Comparison of ENCODE assay signal across 8 cellular contexts in genomic region chrX:18768-19454, GRCh38.
DNase-seq lines count a peak whose midpoint lies in the region; ATAC-seq, FAIRE-seq and TF ChIP-seq lines count a peak whose summit lies in the region.
"Not testable (repeated sequence)": the region's sequence is repeated elsewhere in the genome, so short reads cannot be mapped to it uniquely, and the experiment has no call there.

No MANE protein-coding gene starts in this region.

- H3K27ac ChIP-seq in PC-3 (ENCODE audit: low read length); tibial nerve: not testable (repeated sequence)

- CTCF ChIA-PET in PC-3 (lab: Charles Lee), result not testable (repeated sequence)

- H3F3A ChIP-seq in PC-3 (ENCODE audit: low read length, unreplicated experiment), result not testable (repeated sequence)

- H3K4me2 ChIP-seq in PC-3 (ENCODE audit: low read length), result not testable (repeated sequence)

- not testable (repeated sequence) for H3K9ac ChIP-seq in PC-3 (ENCODE audit: low read length)

- not testable (repeated sequence) for H3K4me1 Mint-ChIP-seq in activated T-cell treated with anti-CD3 and anti-CD28 coated beads, Interleukin-2, amount 50 U/mL, for 4 hours (ENCODE audit: low read depth); naive thymus-derived CD8-positive, alpha-beta T cell

- H3K9me3 Mint-ChIP-seq in activated T-cell treated with anti-CD3 and anti-CD28 coated beads, Interleukin-2, amount 50 U/mL, for 4 hours; naive thymus-derived CD8-positive, alpha-beta T cell: not testable (repeated sequence)

- intact Hi-C loops in PC-3 (cut with micrococcal nuclease), result not testable (repeated sequence)

- H2AFZ ChIP-seq in PC-3 (ENCODE audit: low read length), result not testable (repeated sequence)

- not testable (repeated sequence) for BruUV-seq in PC-3 (replicated peaks; lab: Mats Ljungman, UMichigan)

- H3K36me3 ChIP-seq in PC-3 (ENCODE audit: low read depth, low read length); tibial nerve: not testable (repeated sequence)

- H3K4me1 ChIP-seq in PC-3 (ENCODE audit: insufficient read depth, low read length); tibial nerve: not testable (repeated sequence)

- not testable (repeated sequence) for TF ChIP-seq CTCF in PC-3 (conservative IDR thresholded peaks at IDR 0.05; ENCODE audit: low read depth, low read length); tibial nerve (IDR thresholded peaks at IDR 0.05)

- not testable (repeated sequence) for H3K4me3 ChIP-seq in PC-3 (ENCODE audit: low read length); tibial nerve

- FAIRE-seq in endometrium (lab: Jason Lieb, UNC), result peak; percentile 94

- TF ChIP-seq EP300 in tibial nerve (IDR thresholded peaks at IDR 0.05), result not testable (repeated sequence)

- not testable (repeated sequence) for H3K4me3 Mint-ChIP-seq in activated T-cell treated with anti-CD3 and anti-CD28 coated beads, Interleukin-2, amount 50 U/mL, for 4 hours
- H3K4me3 Mint-ChIP-seq in naive thymus-derived CD8-positive, alpha-beta T cell, result peak overlapping the region in 1 of 10 donors; percentile 72

- H3K79me2 ChIP-seq in PC-3 (ENCODE audit: low read length), result not testable (repeated sequence)

- not testable (repeated sequence) for H3K27ac Mint-ChIP-seq in naive thymus-derived CD8-positive, alpha-beta T cell

- not testable (repeated sequence) for TF ChIP-seq POLR2A in tibial nerve (IDR thresholded peaks at IDR 0.05)

- 34% methylated on average over 15 of the region's 47 CpGs; no CpG with 5 or more reads in 1 of the 2 donors for WGBS in tibial nerve, 2 donors

- not testable (repeated sequence) for DNase-seq in PC-3; activated T-cell treated with anti-CD3 and anti-CD28 coated beads, Interleukin-2, amount 50 U/mL, for 4 hours
- DNase-seq in naive thymus-derived CD8-positive, alpha-beta T cell, result peak in 9 of 10 donors; percentile 33 to 80 (median 67)
- peak; percentile 23 to 62 for DNase-seq in tibial nerve (ENCODE audit: low spot score in 2 of 2)

- not testable (repeated sequence) for H3K9me2 ChIP-seq in PC-3 (replicated peaks; ENCODE audit: low read length)

- H3K9me3 ChIP-seq in PC-3 (ENCODE audit: low read length); tibial nerve: not testable (repeated sequence)

- not testable (repeated sequence) for H3K36me3 Mint-ChIP-seq in activated T-cell treated with anti-CD3 and anti-CD28 coated beads, Interleukin-2, amount 50 U/mL, for 4 hours (ENCODE audit: insufficient read depth); naive thymus-derived CD8-positive, alpha-beta T cell

- not testable (repeated sequence) for H3K27me3 Mint-ChIP-seq in activated T-cell treated with anti-CD3 and anti-CD28 coated beads, Interleukin-2, amount 50 U/mL, for 4 hours (ENCODE audit: low read depth); naive thymus-derived CD8-positive, alpha-beta T cell

- not testable (repeated sequence) for H3K27me3 ChIP-seq in PC-3 (ENCODE audit: low read length); tibial nerve

- ATAC-seq in GM18858 (IDR thresholded peaks at IDR 0.05; ENCODE audit: unreplicated experiment), result peak; percentile 89
- peak; percentile 88 for ATAC-seq in GM21528 (IDR thresholded peaks at IDR 0.05; ENCODE audit: low FRiP score, unreplicated experiment)
- ATAC-seq in HG03060 (IDR thresholded peaks at IDR 0.05; ENCODE audit: low read depth, unreplicated experiment), result peak; percentile 89
- peak; percentile 92 for ATAC-seq in PC-3
- ATAC-seq in activated T-cell treated with anti-CD3 and anti-CD28 coated beads, Interleukin-2, amount 50 U/mL, for 4 hours, result peak; percentile 94 to 95
- peak; percentile 92 to 93 for ATAC-seq in naive thymus-derived CD8-positive, alpha-beta T cell

- POLR2A ChIA-PET in PC-3 (lab: Charles Lee; ENCODE audit: unreplicated experiment); naive thymus-derived CD8-positive, alpha-beta T cell (lab: Charles Lee): not testable (repeated sequence)

- H4K20me1 ChIP-seq in PC-3 (ENCODE audit: low read length), result not testable (repeated sequence)
